Comparison of ENCODE assay signal across 8 cellular contexts in the genomic region with DNA sequence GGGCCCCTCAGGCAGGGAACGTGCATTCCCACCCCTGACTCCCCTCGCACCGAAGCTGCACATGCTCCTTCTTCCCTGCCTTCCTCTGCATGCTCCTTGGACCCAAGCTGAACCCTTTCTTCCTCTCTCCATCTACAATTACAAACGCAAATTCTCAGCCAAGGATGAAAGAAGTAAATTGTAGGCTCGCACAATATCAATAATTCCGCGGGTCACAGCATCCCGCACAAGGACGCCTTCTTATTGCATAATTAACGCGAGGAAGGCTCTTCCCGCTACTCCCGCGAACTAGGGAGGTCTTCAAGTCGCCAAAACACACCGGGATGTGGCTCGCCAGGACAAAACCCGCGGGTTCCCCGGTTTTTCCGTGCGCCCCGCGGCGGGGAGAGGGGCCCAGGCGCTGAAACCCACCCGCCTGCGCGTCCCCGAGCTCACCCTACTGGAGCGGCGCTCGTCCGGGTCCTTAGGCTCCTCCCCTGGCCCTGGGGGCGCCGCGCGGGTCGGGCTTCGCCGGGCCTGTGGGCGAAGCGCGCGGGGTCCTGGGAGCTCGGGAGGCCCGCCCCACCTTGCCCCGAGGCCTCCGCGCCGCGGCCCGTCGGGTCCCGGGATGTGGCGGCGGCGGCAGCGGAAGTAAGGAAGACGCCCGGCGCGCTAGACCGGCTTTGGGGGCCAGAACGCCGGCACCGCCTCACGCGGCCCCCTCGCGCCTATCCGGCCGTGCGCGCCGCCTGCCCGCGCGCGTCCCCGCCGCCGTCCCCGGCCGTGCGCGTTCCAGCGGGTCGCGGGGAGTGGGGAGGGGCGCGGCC.
DNase-seq lines count a peak whose midpoint lies in the region; ATAC-seq lines count a peak whose summit lies in the region.

A gene with protein sequence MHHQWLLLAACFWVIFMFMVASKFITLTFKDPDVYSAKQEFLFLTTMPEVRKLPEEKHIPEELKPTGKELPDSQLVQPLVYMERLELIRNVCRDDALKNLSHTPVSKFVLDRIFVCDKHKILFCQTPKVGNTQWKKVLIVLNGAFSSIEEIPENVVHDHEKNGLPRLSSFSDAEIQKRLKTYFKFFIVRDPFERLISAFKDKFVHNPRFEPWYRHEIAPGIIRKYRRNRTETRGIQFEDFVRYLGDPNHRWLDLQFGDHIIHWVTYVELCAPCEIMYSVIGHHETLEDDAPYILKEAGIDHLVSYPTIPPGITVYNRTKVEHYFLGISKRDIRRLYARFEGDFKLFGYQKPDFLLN (minus strand): TSS at position 730 of the 806 bp plus-strand sequence. CDS start 10,993 bp downstream, outside the sequence.

- H3K27me3 ChIP-seq in effector memory CD4-positive, alpha-beta T cell (replicated peaks; ENCODE audit: control insufficient read depth, insufficient read depth, low read length, poor library complexity, severe bottlenecking) = no peaks in the 10 kb centered on the region

- H3K27ac Mint-ChIP-seq in memory B cell = peak within 1 kb of the TSS; percentile 95

- H3K9me3 Mint-ChIP-seq in memory B cell = no peaks in the 10 kb centered on the region

- no peaks in the 10 kb centered on the region for H3K36me3 ChIP-seq in effector memory CD4-positive, alpha-beta T cell (ENCODE audit: control insufficient read depth, insufficient read depth, low read length)

- peaks cover 17% of the 10 kb centered on the region for H3K4me1 Mint-ChIP-seq in memory B cell

- no peaks in the 10 kb centered on the region for H3K27me3 Mint-ChIP-seq in memory B cell

- peak within 1 kb of the TSS; percentile 59 for H3K4me3 ChIP-seq in effector memory CD4-positive, alpha-beta T cell (ENCODE audit: insufficient read depth, low read depth, low read length, poor library complexity, severe bottlenecking)

- no peaks in the 10 kb centered on the region for H3K9me3 ChIP-seq in effector memory CD4-positive, alpha-beta T cell (ENCODE audit: control insufficient read depth, low read length)

- peaks cover 8% of the 10 kb centered on the region for H3K36me3 Mint-ChIP-seq in memory B cell

- peaks cover 6% of the 10 kb centered on the region for H3K4me1 ChIP-seq in effector memory CD4-positive, alpha-beta T cell (ENCODE audit: control insufficient read depth, insufficient read depth, low read length, poor library complexity, severe bottlenecking)

- DNase-seq in SKM-1 treated with dmso at 0.1 percent for 144 hours (lab: John Stamatoyannopoulos, UW; ENCODE audit: unreplicated experiment) = peak; percentile 44
- DNase-seq in SKM-1 (lab: John Stamatoyannopoulos, UW; ENCODE audit: unreplicated experiment) = no peak
- peak; percentile 39 to 78 for DNase-seq in NCI-H446 (lab: John Stamatoyannopoulos, UW)
- DNase-seq in activated CD8-positive, alpha-beta memory T cell treated with anti-CD3 and anti-CD28 coated beads for 1 hour (ENCODE audit: extremely low read depth in 1 of 2, low read depth in 1 of 2) = peak; percentile 3 to 40
- DNase-seq in effector memory CD4-positive, alpha-beta T cell = peak in 1 of 3 donors; percentile 6
- DNase-seq in memory B cell (ENCODE audit: low spot score in 2 of 2) = peak; percentile 60 to 68
- peak; percentile 50 for DNase-seq in stimulated activated CD8-positive, alpha-beta memory T cell treated with anti-CD3 and anti-CD28 coated beads, Interleukin-12 subunit alpha, Interleukin-12 subunit beta, amount 100 ng/mL, for 4 hours (ENCODE audit: low read depth)

- H3K27ac ChIP-seq in effector memory CD4-positive, alpha-beta T cell (ENCODE audit: insufficient read depth, low read length, poor library complexity, severe bottlenecking) = no peak within 1 kb of the TSS

- ATAC-seq in HG03025 (IDR thresholded peaks at IDR 0.05; ENCODE audit: low FRiP score, unreplicated experiment) (peak; percentile 92), memory B cell (ENCODE audit: low read depth) (peak; percentile 91)

- H3K4me3 Mint-ChIP-seq in memory B cell = peak within 1 kb of the TSS; percentile 98
